Comparison of ENCODE assay signal across 28 cellular contexts in the genomic region with DNA sequence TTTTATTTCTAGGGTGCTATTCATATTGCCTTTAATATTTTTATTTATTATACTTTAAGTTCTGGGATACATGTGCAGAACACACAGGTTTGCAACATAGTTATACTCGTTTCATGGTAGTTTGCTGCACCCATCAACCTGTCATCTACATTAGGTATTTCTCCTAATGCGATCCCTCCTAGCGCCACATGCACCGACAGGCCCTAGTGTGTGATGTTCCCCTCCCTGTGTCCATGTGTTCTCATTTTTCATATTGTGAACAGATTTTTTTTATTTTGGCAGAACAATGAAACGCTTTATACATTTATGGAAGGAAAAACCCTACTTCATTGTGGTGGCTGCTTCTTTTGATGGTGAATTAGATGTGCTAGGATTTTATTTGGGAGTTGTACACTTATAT. TPM values are rescaled to one million over a fixed set of nuclear protein-coding genes. Genes with fewer than 3 reads are reported as not detected.
"Had no signal": no experiment of that assay in that cellular context is flagged by ENCODE, and none has a peak within 500 bp of the region (broad histone marks: within the 10 kb centered on the region; RNA-seq: fewer than 3 reads in every experiment).

No MANE protein-coding gene starts in this region.

- H3K4me2 ChIP-seq: hepatocyte had no signal

- H3K27ac ChIP-seq: colonic mucosa, coronary artery, dorsolateral prefrontal cortex, epithelial cell of prostate, esophagus muscularis mucosa, esophagus squamous epithelium, gastrocnemius medialis, gastroesophageal sphincter, heart left ventricle, heart right ventricle, hepatocyte had no signal

- DNase-seq: colonic mucosa; cortex of kidney; dermis blood vessel endothelial cell; dorsolateral prefrontal cortex; effector CD4-positive, alpha-beta T cell; effector CD8-positive, alpha-beta T cell; effector memory CD4-positive, alpha-beta T cell; effector memory CD8-positive, alpha-beta T cell; endodermal cell; erythroblast; esophagus squamous epithelium; foreskin fibroblast; foreskin melanocyte; gastrocnemius medialis; glutamatergic neuron; head of caudate nucleus; heart left ventricle; heart right ventricle had no signal

- H3K9me3 ChIP-seq: colonic mucosa, esophagus muscularis mucosa, esophagus squamous epithelium, gastrocnemius medialis, gastroesophageal sphincter, heart left ventricle, heart right ventricle had no signal

- H2AFZ ChIP-seq: hepatocyte had no signal

- H3K4me3 ChIP-seq: colonic mucosa, coronary artery, dorsolateral prefrontal cortex, esophagus muscularis mucosa, esophagus squamous epithelium, gastrocnemius medialis, gastroesophageal sphincter, heart left ventricle, heart right ventricle, hepatocyte had no signal

- H3K79me2 ChIP-seq: hepatocyte had no signal

- H3K27me3 ChIP-seq: colonic mucosa, dorsolateral prefrontal cortex, esophagus muscularis mucosa, esophagus squamous epithelium, gastrocnemius medialis, gastroesophageal sphincter, heart left ventricle, heart right ventricle, hepatocyte had no signal

- H3K36me3 ChIP-seq: colonic mucosa, esophagus muscularis mucosa, esophagus squamous epithelium, gastrocnemius medialis, gastroesophageal sphincter, heart left ventricle, heart right ventricle had no signal

- H3K4me1 ChIP-seq: colonic mucosa, esophagus muscularis mucosa, esophagus squamous epithelium, gastrocnemius medialis, gastroesophageal sphincter, heart left ventricle, heart right ventricle had no signal

- ATAC-seq: effector memory CD8-positive, alpha-beta T cell; esophagus mucosa; gastrocnemius medialis; gastroesophageal sphincter; heart left ventricle; heart right ventricle had no signal

RNA-seq across cellular contexts. Expression of a gene that starts 14.4 kb away (rescaled TPM):
- total RNA-seq: dermis blood vessel endothelial cell, dermis microvascular lymphatic vessel endothelial cell, endothelial cell of umbilical vein, epithelial cell of proximal tubule, esophagus mucosa, glomerular endothelial cell had no signal
- polyA plus RNA-seq: endothelial cell of umbilical vein, hepatocyte had no signal
